ENCODE assay signal across 22 cellular contexts in the genomic region with DNA sequence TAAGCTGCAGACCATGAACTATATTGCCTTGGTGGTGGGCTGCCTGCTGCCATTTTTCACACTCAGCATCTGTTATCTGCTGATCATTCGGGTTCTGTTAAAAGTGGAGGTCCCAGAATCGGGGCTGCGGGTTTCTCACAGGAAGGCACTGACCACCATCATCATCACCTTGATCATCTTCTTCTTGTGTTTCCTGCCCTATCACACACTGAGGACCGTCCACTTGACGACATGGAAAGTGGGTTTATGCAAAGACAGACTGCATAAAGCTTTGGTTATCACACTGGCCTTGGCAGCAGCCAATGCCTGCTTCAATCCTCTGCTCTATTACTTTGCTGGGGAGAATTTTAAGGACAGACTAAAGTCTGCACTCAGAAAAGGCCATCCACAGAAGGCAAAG. TPM values are rescaled to one million over a fixed set of nuclear protein-coding genes. Genes with fewer than 3 reads are reported as not detected.
"Had no signal": no experiment of that assay in that cellular context is flagged by ENCODE, and none has a peak within 500 bp of the region (broad histone marks: within the 10 kb centered on the region; RNA-seq: fewer than 3 reads in every experiment).

No MANE protein-coding gene starts in this region.

- H3K9ac ChIP-seq: KMS-11 had no signal

- H3K27me3 ChIP-seq: SJSA1 had no signal

- H3K27ac ChIP-seq: KMS-11, SJSA1, SK-N-MC had no signal

- H3K4me3 ChIP-seq: SJSA1, SK-N-MC had no signal

- H3K9me3 ChIP-seq: SJSA1 had no signal

- H3K4me2 ChIP-seq: KMS-11 had no signal

- DNase-seq: Kasumi-1, MM.1S, NCI-H1092 treated with DMSO at 0.1 percent for 48 hours, NCI-H1436, NCI-H187, NCI-H2029, NCI-H2081 treated with DMSO at 0.1 percent for 48 hours, NCI-H2171, NCI-H226, NCI-H446, NCI-H510A, NCI-H524 treated with DMSO at 0.1 percent for 48 hours, NCI-H69, NCI-H774, OCI-M1, Right ventricle myocardium superior, RPMI8226, SIG-M5 had no signal

- H3K36me3 ChIP-seq: SJSA1 had no signal

RNA-seq across cellular contexts. Expression of gene CYSLTR2, which starts 53.7 kb away (rescaled TPM):
- total RNA-seq: HT-29, SJSA1 had no signal
